In the genomic region with DNA sequence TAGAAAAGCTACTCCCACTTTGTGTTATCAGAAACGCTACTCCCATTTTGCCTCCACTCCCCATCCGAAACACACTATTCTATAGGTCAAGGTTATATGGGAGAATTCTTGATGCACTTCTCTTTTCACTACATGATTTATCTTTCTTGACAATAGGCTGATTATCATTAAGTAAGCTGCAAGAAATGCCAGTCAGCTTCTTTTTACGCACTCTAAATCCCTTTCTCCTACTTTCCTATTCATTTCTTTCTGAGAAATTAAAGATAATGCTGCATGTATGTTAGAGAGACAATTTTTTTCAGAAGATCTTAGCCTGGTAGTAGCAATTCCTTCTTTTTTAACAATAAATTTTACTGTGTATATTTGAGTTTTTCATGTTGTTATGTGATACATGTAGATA, we compare ENCODE assay signal across 34 cellular contexts.
"Had no signal": no experiment of that assay in that cellular context is flagged by ENCODE, and none has a peak within 500 bp of the region (broad histone marks: within the 10 kb centered on the region; RNA-seq: fewer than 3 reads in every experiment).

No MANE protein-coding gene starts in this region.

- H3K27ac ChIP-seq: adrenal gland, ascending aorta, body of pancreas, brain microvascular endothelial cell, breast epithelium, cardiac muscle cell had no signal

- H3K27me3 ChIP-seq: adrenal gland, ascending aorta, body of pancreas, brain microvascular endothelial cell, breast epithelium, cardiac muscle cell had no signal

- H3K4me1 ChIP-seq: adrenal gland, ascending aorta, body of pancreas, breast epithelium had no signal

- ATAC-seq: activated naive CD4-positive, alpha-beta T cell treated with anti-CD3 and anti-CD28 coated beads, Interleukin-2, amount 50 U/mL, for 72 hours; activated naive CD8-positive, alpha-beta T cell treated with anti-CD3 and anti-CD28 coated beads, Interleukin-2, amount 50 U/mL, for 24 hours; activated T-cell treated with anti-CD3 and anti-CD28 coated beads, Interleukin-2, amount 50 U/mL, for 4 hours; activated T-cell treated with anti-CD3 and anti-CD28 coated beads, Interleukin-2, amount 50 U/mL, for 72 hours; activated T-helper 17 cell treated with anti-CD3 and anti-CD28 coated beads, Interleukin-2, amount 50 U/mL, for 72 hours; body of pancreas had no signal

- DNase-seq: activated effector memory CD4-positive, alpha-beta T cell treated with anti-CD3 and anti-CD28 coated beads, Interleukin-2, amount 50 U/mL, for 16 hours; activated effector memory CD4-positive, alpha-beta T cell treated with Interleukin-2 at 50 U/mL for 16 hours; activated gamma-delta T cell; activated gamma-delta T cell treated with Interleukin-2 at 50 U/mL for 16 hours; activated naive CD4-positive, alpha-beta T cell; activated naive CD4-positive, alpha-beta T cell treated with anti-CD3 and anti-CD28 coated beads for 36 hours; activated naive CD4-positive, alpha-beta T cell treated with anti-CD3 and anti-CD28 coated beads, Interleukin-2, amount 10 ng/mL, durations not matched to agents 7 days and 5 days; activated naive CD4-positive, alpha-beta T cell treated with anti-CD3 and anti-CD28 coated beads, Interleukin-2, amount 50 U/mL, for 16 hours; activated naive CD4-positive, alpha-beta T cell treated with Interleukin-2 at 50 U/mL for 16 hours; activated naive CD8-positive, alpha-beta T cell treated with anti-CD3 and anti-CD28 coated beads for 36 hours; activated naive CD8-positive, alpha-beta T cell treated with anti-CD3 and anti-CD28 coated beads, Interleukin-2, amount 10 ng/mL, durations not matched to agents 7 days and 5 days; activated naive CD8-positive, alpha-beta T cell treated with anti-CD3 and anti-CD28 coated beads, Interleukin-2, amount 50 U/mL, for 24 hours; activated T-cell treated with anti-CD3 and anti-CD28 coated beads, Interleukin-2, amount 50 U/mL, for 1 hour; activated T-cell treated with anti-CD3 and anti-CD28 coated beads, Interleukin-2, amount 50 U/mL, for 24 hours; activated T-cell treated with anti-CD3 and anti-CD28 coated beads, Interleukin-2, amount 50 U/mL, for 4 hours; activated T-cell treated with anti-CD3 and anti-CD28 coated beads, Interleukin-2, amount 50 U/mL, for 48 hours; activated T-cell treated with anti-CD3 and anti-CD28 coated beads, Interleukin-2, amount 50 U/mL, for 72 hours; adrenal gland; amniotic stem cell; amygdala; anterior cingulate cortex; aorta; body of pancreas; brain microvascular endothelial cell; caudate nucleus; central memory CD4-positive, alpha-beta T cell; cerebellar nuclear complex had no signal

- H3K36me3 ChIP-seq: adrenal gland, ascending aorta, brain microvascular endothelial cell, breast epithelium, cardiac muscle cell had no signal

- H3K4me3 ChIP-seq: adrenal gland, ascending aorta, body of pancreas, breast epithelium, cardiac muscle cell had no signal

- FAIRE-seq: astrocyte, bronchial epithelial cell had no signal

- H3K9me3 ChIP-seq: adrenal gland, ascending aorta, body of pancreas, breast epithelium had no signal
